ENCODE assay signal across 8 cellular contexts in the genomic region with DNA sequence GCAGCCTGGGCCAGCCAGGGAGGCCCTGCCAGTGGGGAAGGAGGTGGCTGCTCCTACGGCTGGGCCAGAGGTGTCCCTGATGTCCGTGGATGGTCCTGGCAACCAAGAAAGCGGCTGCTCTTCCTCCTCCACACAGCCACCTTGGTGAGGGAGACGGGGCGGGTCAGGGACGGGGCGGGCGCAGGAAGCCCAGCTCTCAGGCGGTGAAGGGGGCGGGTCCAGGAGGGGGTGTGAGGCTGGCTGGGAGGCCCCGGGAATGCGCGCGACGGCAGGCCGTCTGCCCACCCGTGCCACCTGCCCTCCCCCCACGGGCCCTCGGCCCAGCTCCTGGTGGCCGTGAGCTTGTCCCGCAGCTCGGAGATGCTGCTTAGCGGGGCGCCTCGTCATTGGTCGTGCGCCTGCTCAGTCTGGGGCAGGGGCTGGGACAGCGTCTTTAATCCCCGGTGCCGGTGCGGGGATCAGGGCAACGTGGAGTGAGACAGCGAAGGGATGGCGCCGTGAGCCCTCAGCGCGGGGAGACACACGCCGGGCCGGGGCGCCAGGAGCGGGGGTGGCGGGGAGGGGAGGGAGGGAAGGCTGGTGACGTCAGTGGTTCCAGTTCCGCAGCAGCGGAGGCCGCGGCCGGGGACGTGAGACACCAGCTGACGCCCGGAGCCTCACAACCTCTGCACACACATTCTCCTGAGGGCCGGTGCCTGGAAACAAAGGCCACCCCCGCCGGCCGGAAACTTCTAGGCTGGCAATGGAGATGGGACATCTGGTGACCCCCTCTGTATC. TPM values are rescaled to one million over a fixed set of nuclear protein-coding genes. Genes with fewer than 3 reads are reported as not detected.
DNase-seq lines count a peak whose midpoint lies in the region; ATAC-seq, FAIRE-seq and TF ChIP-seq lines count a peak whose summit lies in the region.

No MANE protein-coding gene starts in this region.

- TF ChIP-seq CTCF in kidney (IDR thresholded peaks at IDR 0.05; ENCODE audit: borderline replicate concordance, extremely low read depth, insufficient read depth): no peak

- H3K4me1 ChIP-seq in kidney (ENCODE audit: control insufficient read depth in 1 of 2, insufficient read depth in 1 of 2, low read depth in 1 of 2, low read length in 2 of 2): peaks cover 0 to 2% of the 10 kb centered on the region in 2 donors

- peak overlapping the region in 1 of 2 donors; percentile 60 for H3K27ac ChIP-seq in kidney (ENCODE audit: low read depth in 2 of 2, low read length in 2 of 2)

- peak; percentile 65 for ATAC-seq in HG02571 (IDR thresholded peaks at IDR 0.05; ENCODE audit: unreplicated experiment)
- peak; percentile 77 to 81 for ATAC-seq in activated CD4-positive, CD25-positive, alpha-beta regulatory T cell treated with anti-CD3 and anti-CD28 coated beads, Interleukin-2, amount 50 U/mL, for 24 hours

- FAIRE-seq in kidney (lab: Jason Lieb, UNC): no peak

- no peak overlapping the region for H3K9ac ChIP-seq in kidney (ENCODE audit: low read length in 2 of 2)

- intact Hi-C loops in kidney (cut with DNase I): no loop called here

- H3K4me3 ChIP-seq in kidney (ENCODE audit: low read length in 2 of 2): peak overlapping the region in 1 of 2 donors; percentile 56

- no peaks in the 10 kb centered on the region for H3K9me3 ChIP-seq in kidney (ENCODE audit: control insufficient read depth in 1 of 2, low read length in 2 of 2)

- DNase-seq in EL: peak; percentile 75
- peak; percentile 30 for DNase-seq in NCI-H2107 treated with DMSO at 0.1 percent for 48 hours (lab: John Stamatoyannopoulos, UW; ENCODE audit: unreplicated experiment)
- DNase-seq in central memory CD4-positive, alpha-beta T cell: peak; percentile 75
- peak; percentile 95 for DNase-seq in kidney
- peak; percentile 69 to 78 (median 76) for DNase-seq in stimulated activated CD4-positive, alpha-beta T cell treated with anti-CD3 and anti-CD28 coated beads, Interleukin-12 subunit alpha, Interleukin-12 subunit beta, amount 100 ng/mL, for 48 hours (ENCODE audit: low read depth in 2 of 3, low spot score in 1 of 3)
- no peak for DNase-seq in NAMALWA (ENCODE audit: low spot score)

- H3K36me3 ChIP-seq in kidney (ENCODE audit: control insufficient read depth in 1 of 2, insufficient read depth in 2 of 2, low read length in 2 of 2): no peaks in the 10 kb centered on the region

RNA-seq across cellular contexts. Expression of a gene that starts 6.7 kb away (rescaled TPM):
- total RNA-seq in kidney: 1.2 TPM
- polyA plus RNA-seq in kidney (ENCODE audit: insufficient read depth, low read depth, low replicate concordance): 0.43 TPM
